8 cellular contexts compared by ENCODE assay signal in genomic region chr11:128318856-128319474, GRCh38.
DNase-seq lines count a peak whose midpoint lies in the region; ATAC-seq and TF ChIP-seq lines count a peak whose summit lies in the region.

No MANE protein-coding gene starts in this region.

- H3K27ac ChIP-seq in caudate nucleus (ENCODE audit: low read depth, low read length): no peak overlapping the region

- in situ Hi-C loops in KBM-7 (cut with MboI; ENCODE audit: low pct_unique_long_range_greater_than_20kb, low sequenced_read_pairs): no loop called here

- POLR2A ChIA-PET in HEK293T (lab: Yijun Ruan, JAX): no interaction called here

- DNase-seq in GM10266 (ENCODE audit: extremely low spot score) (peak; percentile 68), T-helper 2 cell (peak in 4 of 5 experiments; percentile 53 to 92 (median 75)), KBM-7 (no peak), HEK293T (ENCODE audit: extremely low spot score) (no peak), caudate nucleus (lab: John Stamatoyannopoulos, UW) (no peak), cerebellum (ENCODE audit: low spot score) (no peak)
- DNase-seq in effector CD8-positive, alpha-beta T cell (lab: John Stamatoyannopoulos, UW): peak; percentile 61

- no peak for TF ChIP-seq CTCF in GM10266 (IDR thresholded peaks at IDR 0.05; ENCODE audit: control insufficient read depth, insufficient read depth, low read depth, missing control alignments)

- CTCF ChIA-PET in HEK293T (lab: Yijun Ruan, JAX): no interaction called here

- ATAC-seq in GM21825 (IDR thresholded peaks at IDR 0.05; ENCODE audit: unreplicated experiment): peak; percentile 94

TF ChIP-seq in HEK293T, 16 proteins besides CTCF, POLR2A, EP300 and RAD21:
- TF ChIP-seq LEF1 (IDR thresholded peaks at IDR 0.05; ENCODE audit: borderline replicate concordance): no peak

Comparison
In these comparisons a context has a peak if more than half of its experiments do, and no peak if none do; other contexts are left out.
1. DNase-seq: peak in GM10266 (single experiment), T-helper 2 cell (4 of 5) and effector CD8-positive, alpha-beta T cell (single experiment); none in KBM-7 (single experiment), HEK293T (single experiment), caudate nucleus (0 of 61) and cerebellum (single experiment).